In the genomic region with DNA sequence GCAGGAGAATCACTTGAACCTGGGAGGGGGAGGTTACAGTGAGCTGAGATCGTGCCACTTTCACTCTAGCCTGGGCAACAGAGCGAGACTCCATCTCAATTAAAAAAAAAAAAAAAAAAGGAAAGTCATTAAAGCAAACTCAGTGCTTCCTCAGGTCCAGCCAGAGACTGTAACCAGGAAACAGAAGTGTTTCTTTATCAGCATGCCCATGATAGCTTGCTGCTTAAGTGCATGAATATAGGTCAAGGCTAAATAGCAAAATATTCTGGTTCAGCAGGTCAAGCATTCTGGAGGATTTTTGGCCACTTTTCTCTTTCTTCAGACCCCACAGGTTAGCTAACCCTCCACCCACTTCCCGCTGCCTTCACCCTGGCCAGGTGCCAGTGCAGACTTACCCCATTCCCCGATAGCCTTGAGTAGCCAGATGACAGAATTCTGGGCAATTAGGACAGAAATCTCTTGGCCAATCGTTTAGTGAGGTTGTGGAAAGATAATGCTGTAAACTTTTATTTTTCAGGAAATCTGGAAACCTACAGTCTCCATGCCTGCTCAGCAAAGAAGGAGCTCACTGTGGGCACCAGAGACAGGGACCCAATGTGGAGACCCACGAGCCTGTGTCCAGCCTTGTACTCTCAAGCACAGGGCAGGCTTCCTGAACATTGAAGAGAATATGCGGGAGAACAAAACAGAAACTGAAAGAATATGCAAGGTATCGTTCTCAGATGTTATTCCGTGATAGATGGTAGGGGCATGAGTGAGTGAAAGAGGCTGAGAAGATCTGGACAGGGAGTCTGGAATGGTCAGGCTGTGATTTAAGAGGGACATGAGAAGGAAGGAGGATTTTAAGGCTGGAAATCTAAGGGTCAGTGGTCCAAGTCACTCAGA, we compare ENCODE assay signal across 10 cellular contexts. TPM values are rescaled to one million over a fixed set of nuclear protein-coding genes. Genes with fewer than 3 reads are reported as not detected.
DNase-seq lines count a peak whose midpoint lies in the region; ATAC-seq and TF ChIP-seq lines count a peak whose summit lies in the region.
"Had no signal": no experiment of that assay in that cellular context is flagged by ENCODE, and none has a peak within 500 bp of the region (broad histone marks: within the 10 kb centered on the region; RNA-seq: fewer than 3 reads in every experiment).

No MANE protein-coding gene starts in this region.

- H3K27me3 Mint-ChIP-seq in activated naive CD4-positive, alpha-beta T cell treated with anti-CD3 and anti-CD28 coated beads, Interleukin-2, amount 50 U/mL, for 24 hours, result peaks cover 18% of the 10 kb centered on the region

- no peak for DNase-seq in activated naive CD4-positive, alpha-beta T cell (lab: John Stamatoyannopoulos, UW)
- DNase-seq in colonic mucosa, result no peak
- no peak for DNase-seq in SHP77 treated with DMSO at 0.1 percent for 48 hours (lab: John Stamatoyannopoulos, UW)
- no peak for DNase-seq in midbrain (lab: John Stamatoyannopoulos, UW)
- DNase-seq: Kasumi-1, kidney glomerular epithelial cell had no signal

- H3K27ac Mint-ChIP-seq in activated naive CD4-positive, alpha-beta T cell treated with anti-CD3 and anti-CD28 coated beads, Interleukin-2, amount 50 U/mL, for 24 hours, result peak overlapping the region; percentile 1

- no peak for TF ChIP-seq CTCF in colonic mucosa (IDR thresholded peaks at IDR 0.05)

- ATAC-seq in HG03439 (IDR thresholded peaks at IDR 0.05; ENCODE audit: unreplicated experiment), result peak; percentile 62
- ATAC-seq in GM18520 (IDR thresholded peaks at IDR 0.05; ENCODE audit: unreplicated experiment), result no peak

- H3K9ac ChIP-seq in colonic mucosa (ENCODE audit: low read depth in 2 of 2, low read length in 2 of 2) (no peak overlapping the region), subcutaneous abdominal adipose tissue (ENCODE audit: low read length in 5 of 5) (no peak overlapping the region)

- H3K4me3 ChIP-seq in colonic mucosa (peak overlapping the region; percentile 2), subcutaneous abdominal adipose tissue (ENCODE audit: low read depth in 1 of 5, low read length in 5 of 5) (peak overlapping the region in 4 of 5 donors; percentile 39 to 58 (median 49))

- intact Hi-C loops in colonic mucosa (cut with DNase I), result no loop called here

- H3K36me3 ChIP-seq in colonic mucosa (no peaks in the 10 kb centered on the region), subcutaneous abdominal adipose tissue (ENCODE audit: control insufficient read depth in 5 of 5, insufficient read depth in 5 of 5, low read length in 5 of 5) (no peaks in the 10 kb centered on the region)

- H3K4me1 ChIP-seq in colonic mucosa, result no peaks in the 10 kb centered on the region
- peaks cover 0 to 8% (median 0%) of the 10 kb centered on the region in 5 donors for H3K4me1 ChIP-seq in subcutaneous abdominal adipose tissue (ENCODE audit: control insufficient read depth in 5 of 5, insufficient read depth in 5 of 5, low read length in 5 of 5)

- no peaks in the 10 kb centered on the region for H3K9me3 Mint-ChIP-seq in activated naive CD4-positive, alpha-beta T cell treated with anti-CD3 and anti-CD28 coated beads, Interleukin-2, amount 50 U/mL, for 24 hours

- H3K27me3 ChIP-seq in colonic mucosa, result no peaks in the 10 kb centered on the region
- peaks cover 5 to 12% (median 10%) of the 10 kb centered on the region in 5 donors for H3K27me3 ChIP-seq in subcutaneous abdominal adipose tissue (ENCODE audit: control insufficient read depth in 5 of 5, insufficient read depth in 4 of 5, low read length in 5 of 5)

- peak overlapping the region; percentile 69 for H3K4me3 Mint-ChIP-seq in activated naive CD4-positive, alpha-beta T cell treated with anti-CD3 and anti-CD28 coated beads, Interleukin-2, amount 50 U/mL, for 24 hours

- H3K27ac ChIP-seq in colonic mucosa (no peak overlapping the region), subcutaneous abdominal adipose tissue (ENCODE audit: low read depth, low read length) (no peak overlapping the region)

- H3K9me3 ChIP-seq in colonic mucosa, result no peaks in the 10 kb centered on the region
- no peaks in the 10 kb centered on the region for H3K9me3 ChIP-seq in subcutaneous abdominal adipose tissue (ENCODE audit: control insufficient read depth in 5 of 5, low read length in 5 of 5)

- H3K36me3 Mint-ChIP-seq in activated naive CD4-positive, alpha-beta T cell treated with anti-CD3 and anti-CD28 coated beads, Interleukin-2, amount 50 U/mL, for 24 hours, result no peaks in the 10 kb centered on the region

- H3K4me1 Mint-ChIP-seq in activated naive CD4-positive, alpha-beta T cell treated with anti-CD3 and anti-CD28 coated beads, Interleukin-2, amount 50 U/mL, for 24 hours, result peaks cover 13% of the 10 kb centered on the region

RNA-seq across cellular contexts. Expression of gene UGT3A2, which starts 4.2 kb away (rescaled TPM):
- not detected for total RNA-seq in colonic mucosa
